In genomic region chr16:47551185-47551584, GRCh38 we compare ENCODE assay signal across 6 cellular contexts.
DNase-seq lines count a peak whose midpoint lies in the region; ATAC-seq, FAIRE-seq and TF ChIP-seq lines count a peak whose summit lies in the region.
"Not testable (repeated sequence)": the region's sequence is repeated elsewhere in the genome, so short reads cannot be mapped to it uniquely, and the experiment has no call there.

No MANE protein-coding gene starts in this region.

- FAIRE-seq in HepG2 (lab: Jason Lieb, UNC): not testable (repeated sequence)

- CTCF ChIA-PET in HepG2 (lab: Yijun Ruan, JAX; ENCODE audit: low intra/inter-chr PET ratio, low total read pairs): not testable (repeated sequence)

- H3K9ac ChIP-seq in HepG2 (ENCODE audit: insufficient read depth, low read depth, low read length): not testable (repeated sequence)

- H3K4me1 Mint-ChIP-seq in activated naive CD4-positive, alpha-beta T cell treated with anti-CD3 and anti-CD28 coated beads, Interleukin-2, amount 50 U/mL, for 24 hours; central memory CD8-positive, alpha-beta T cell; endothelial cell (ENCODE audit: unreplicated experiment): not testable (repeated sequence)

- not testable (repeated sequence) for ATAC-seq in activated naive CD4-positive, alpha-beta T cell treated with anti-CD3 and anti-CD28 coated beads, Interleukin-2, amount 50 U/mL, for 72 hours; central memory CD8-positive, alpha-beta T cell (replicated peaks; ENCODE audit: extremely low read depth, poor library complexity, severe bottlenecking); HepG2

- H3K36me3 Mint-ChIP-seq in activated naive CD4-positive, alpha-beta T cell treated with anti-CD3 and anti-CD28 coated beads, Interleukin-2, amount 50 U/mL, for 24 hours: peaks cover 72% of the 10 kb centered on the region
- peaks cover 71 to 74% of the 10 kb centered on the region in 2 donors for H3K36me3 Mint-ChIP-seq in activated naive CD4-positive, alpha-beta T cell treated with anti-CD3 and anti-CD28 coated beads, Interleukin-2, amount 50 U/mL, for 72 hours
- peaks cover 19% of the 10 kb centered on the region for H3K36me3 Mint-ChIP-seq in central memory CD8-positive, alpha-beta T cell (ENCODE audit: insufficient read depth)
- H3K36me3 Mint-ChIP-seq in endothelial cell (ENCODE audit: low read depth, unreplicated experiment): peaks cover 81% of the 10 kb centered on the region

- TF ChIP-seq POLR2A in HepG2 (IDR thresholded peaks at IDR 0.05; ENCODE audit: insufficient read depth in 1 of 2, low read depth in 2 of 2, low read length in 2 of 2): not testable (repeated sequence)

- in situ Hi-C loops in HepG2 (cut with HindIII; ENCODE audit: extremely low pct_ligation_motif_present, low pct_unique_long_range_greater_than_20kb): not testable (repeated sequence)

- H3K9me3 ChIP-seq in HepG2 (ENCODE audit: low read length): not testable (repeated sequence)

- not testable (repeated sequence) for TF ChIP-seq CTCF in endothelial cell (IDR thresholded peaks at IDR 0.05; ENCODE audit: unreplicated experiment); HepG2 (CRISPR knock-in tag; IDR thresholded peaks at IDR 0.05)

- H3K27me3 ChIP-seq in HepG2 (ENCODE audit: control insufficient read depth in 1 of 2, insufficient read depth in 2 of 2, low read length in 2 of 2): not testable (repeated sequence)

- POLR2A ChIA-PET in HepG2 (lab: Yijun Ruan, JAX): interaction anchor here (0.6 kb wide), 1 partner anchor 194 kb away, joined by 3 read pairs; no protein-coding TSS in a partner anchor

- peaks cover 20% of the 10 kb centered on the region for H3K9me3 Mint-ChIP-seq in activated naive CD4-positive, alpha-beta T cell treated with anti-CD3 and anti-CD28 coated beads, Interleukin-2, amount 50 U/mL, for 24 hours
- peaks cover 31% of the 10 kb centered on the region in 2 donors for H3K9me3 Mint-ChIP-seq in activated naive CD4-positive, alpha-beta T cell treated with anti-CD3 and anti-CD28 coated beads, Interleukin-2, amount 50 U/mL, for 72 hours
- H3K9me3 Mint-ChIP-seq in central memory CD8-positive, alpha-beta T cell: peaks cover 26% of the 10 kb centered on the region
- H3K9me3 Mint-ChIP-seq in endothelial cell (ENCODE audit: unreplicated experiment): not testable (repeated sequence)

- not testable (repeated sequence) for H3K4me2 ChIP-seq in HepG2 (ENCODE audit: low read depth, low read length)

- H3K27me3 Mint-ChIP-seq in activated naive CD4-positive, alpha-beta T cell treated with anti-CD3 and anti-CD28 coated beads, Interleukin-2, amount 50 U/mL, for 24 hours; central memory CD8-positive, alpha-beta T cell; endothelial cell (ENCODE audit: unreplicated experiment): not testable (repeated sequence)

- H3K36me3 ChIP-seq in HepG2 (replicated peaks in 1 of 2; ENCODE audit: control insufficient read depth in 1 of 2, insufficient read depth in 2 of 2, low read length in 2 of 2): peaks cover 5 to 31% of the 10 kb centered on the region in 2 experiments

- H3K27ac ChIP-seq in HepG2 (ENCODE audit: extremely low read length, insufficient read depth, low read length): not testable (repeated sequence)

- not testable (repeated sequence) for TF ChIP-seq EP300 in HepG2 (IDR thresholded peaks at IDR 0.05; ENCODE audit: low read depth in 2 of 2, low read length in 2 of 2); HepG2 (CRISPR knock-in tag; IDR thresholded peaks at IDR 0.05; ENCODE audit: borderline replicate concordance)

- WGBS in HepG2 (ENCODE audit: low lambda C conversion rate): 99% methylated on average over 3 of the region's 3 CpGs

- DNase-seq in MV-4-11 (lab: John Stamatoyannopoulos, UW): peak; percentile 18
- not testable (repeated sequence) for DNase-seq in activated naive CD4-positive, alpha-beta T cell treated with anti-CD3 and anti-CD28 coated beads, Interleukin-2, amount 50 U/mL, for 72 hours (ENCODE audit: low spot score in 2 of 2); central memory CD8-positive, alpha-beta T cell (ENCODE audit: low spot score in 2 of 2); endothelial cell (ENCODE audit: low spot score); HepG2 (ENCODE audit: low spot score)

- H3K27ac Mint-ChIP-seq in activated naive CD4-positive, alpha-beta T cell treated with anti-CD3 and anti-CD28 coated beads, Interleukin-2, amount 50 U/mL, for 24 hours: peak overlapping the region; percentile 31
- H3K27ac Mint-ChIP-seq in activated naive CD4-positive, alpha-beta T cell treated with anti-CD3 and anti-CD28 coated beads, Interleukin-2, amount 50 U/mL, for 72 hours: peak overlapping the region; percentile 38 to 65
- H3K27ac Mint-ChIP-seq in central memory CD8-positive, alpha-beta T cell (ENCODE audit: low read depth): peak overlapping the region; percentile 80
- H3K27ac Mint-ChIP-seq in endothelial cell (ENCODE audit: unreplicated experiment): not testable (repeated sequence)

- H3K4me1 ChIP-seq in HepG2 (ENCODE audit: insufficient read depth, low read length): peaks cover 34% of the 10 kb centered on the region

- not testable (repeated sequence) for TF ChIP-seq RAD21 in HepG2 (CRISPR knock-in tag; IDR thresholded peaks at IDR 0.05)

- H2AFZ ChIP-seq in HepG2 (ENCODE audit: low read length): not testable (repeated sequence)

- intact Hi-C loops in HepG2 (cut with micrococcal nuclease; ENCODE audit: unreplicated experiment): not testable (repeated sequence)

- H3K4me3 Mint-ChIP-seq in activated naive CD4-positive, alpha-beta T cell treated with anti-CD3 and anti-CD28 coated beads, Interleukin-2, amount 50 U/mL, for 24 hours; central memory CD8-positive, alpha-beta T cell: not testable (repeated sequence)
- peak overlapping the region; percentile 35 for H3K4me3 Mint-ChIP-seq in endothelial cell (ENCODE audit: unreplicated experiment)

- not testable (repeated sequence) for H4K20me1 ChIP-seq in HepG2 (ENCODE audit: insufficient read depth, low read length)

- H3K4me3 ChIP-seq in HepG2 (replicated peaks in 1 of 3; ENCODE audit: insufficient read depth in 1 of 3, low read depth in 2 of 3, low read length in 3 of 3): not testable (repeated sequence)

- BruUV-seq in HepG2 (replicated peaks; lab: Mats Ljungman, UMichigan): not testable (repeated sequence)

- not testable (repeated sequence) for H3K79me2 ChIP-seq in HepG2 (ENCODE audit: insufficient read depth, low read length)

TF ChIP-seq in HepG2, 621 proteins besides CTCF, POLR2A, EP300 and RAD21:
- peak; percentile 97 for TF ChIP-seq ZFP90 (CRISPR knock-in tag; IDR thresholded peaks at IDR 0.05; ENCODE audit: borderline replicate concordance)
